Comparison of ENCODE assay signal across 29 cellular contexts in the genomic region with DNA sequence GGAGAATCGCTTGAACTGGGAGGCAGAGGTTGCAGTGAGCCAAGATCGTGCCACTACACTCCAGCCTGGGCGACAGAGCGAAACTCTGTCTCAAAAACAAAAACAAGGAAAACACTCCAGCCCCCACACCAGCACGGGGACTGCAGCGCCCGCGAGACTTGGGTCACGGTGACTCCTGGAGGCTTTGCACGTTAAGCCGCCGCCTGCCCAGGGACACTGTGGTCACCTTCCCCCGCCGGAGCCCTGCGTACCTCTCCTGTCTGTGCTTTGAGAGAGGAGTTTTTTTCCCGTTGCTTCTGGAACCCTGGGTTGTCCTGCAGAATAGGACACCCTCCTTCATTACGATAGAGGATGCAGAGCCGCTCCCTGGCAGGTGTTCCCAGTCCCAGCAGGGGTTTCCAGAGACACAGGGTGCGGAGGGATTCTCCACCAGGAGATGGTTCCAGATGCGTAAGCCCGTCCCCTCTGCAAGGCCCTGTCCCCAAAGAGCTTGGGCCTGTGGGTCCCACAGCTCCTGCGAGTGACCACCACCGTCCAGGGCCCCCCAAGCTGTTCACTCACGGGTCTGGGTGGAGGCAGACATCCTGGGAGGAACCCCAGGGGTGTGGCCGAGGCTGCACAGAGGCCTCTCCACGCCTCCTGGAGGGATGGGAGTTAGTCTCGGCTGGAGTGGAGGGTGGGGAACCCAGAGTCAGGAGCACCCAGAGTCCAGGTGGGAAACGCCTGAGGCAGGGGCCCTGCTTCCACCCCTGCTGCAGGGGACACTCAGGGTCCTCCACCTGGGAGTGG. TPM values are rescaled to one million over a fixed set of nuclear protein-coding genes. Genes with fewer than 3 reads are reported as not detected.
DNase-seq lines count a peak whose midpoint lies in the region; ATAC-seq, FAIRE-seq and TF ChIP-seq lines count a peak whose summit lies in the region.
"Had no signal": no experiment of that assay in that cellular context is flagged by ENCODE, and none has a peak within 500 bp of the region (broad histone marks: within the 10 kb centered on the region; RNA-seq: fewer than 3 reads in every experiment).

No MANE protein-coding gene starts in this region.

- no TSS peak for BruUV-seq in HepG2 (replicated peaks; lab: Mats Ljungman, UMichigan)

- no peak overlapping the region for H2AFZ ChIP-seq in HepG2 (ENCODE audit: low read length)

- FAIRE-seq in HepG2 (lab: Jason Lieb, UNC), result no peak
- no peak for FAIRE-seq in RCC 7860 (lab: Jason Lieb, UNC)
- FAIRE-seq: D721Med, GM12878, H1 had no signal

- POLR2A ChIA-PET in HepG2 (lab: Yijun Ruan, JAX), result no interaction called here

- no peak overlapping the region for H3K4me3 ChIP-seq in H7 (ENCODE audit: insufficient read depth, low read depth, low read length)
- H3K4me3 ChIP-seq in HepG2 (replicated peaks in 1 of 3; ENCODE audit: insufficient read depth in 1 of 3, low read depth in 2 of 3, low read length in 3 of 3), result no peak overlapping the region
- no peak overlapping the region for H3K4me3 ChIP-seq in upper lobe of right lung
- H3K4me3 ChIP-seq: GM12878, SJSA1 had no signal

- H3K27me3 ChIP-seq in H7 (ENCODE audit: control insufficient read depth, insufficient read depth, low read length), result no peaks in the 10 kb centered on the region
- H3K27me3 ChIP-seq in HepG2 (ENCODE audit: control insufficient read depth in 1 of 2, insufficient read depth in 2 of 2, low read length in 2 of 2), result peaks cover 3 to 4% of the 10 kb centered on the region in 2 experiments; a peak in 2 of 5 replicates
- H3K27me3 ChIP-seq in upper lobe of right lung, result no peaks in the 10 kb centered on the region
- H3K27me3 ChIP-seq: BE2C, SJSA1 had no signal

- TF ChIP-seq CTCF in HepG2 (CRISPR knock-in tag; IDR thresholded peaks at IDR 0.05), result no peak
- no peak for TF ChIP-seq CTCF in upper lobe of right lung (IDR thresholded peaks at IDR 0.05)

- H3K9me3 ChIP-seq in HepG2 (ENCODE audit: low read length), result no peaks in the 10 kb centered on the region
- no peaks in the 10 kb centered on the region for H3K9me3 ChIP-seq in upper lobe of right lung
- H3K9me3 ChIP-seq: BE2C, SJSA1 had no signal

- in situ Hi-C loops in HepG2 (cut with HindIII; ENCODE audit: extremely low pct_ligation_motif_present, low pct_unique_long_range_greater_than_20kb), result no loop called here

- intact Hi-C loops in HepG2 (cut with micrococcal nuclease; ENCODE audit: unreplicated experiment), result no loop called here
- intact Hi-C loops in upper lobe of right lung (cut with DNase I), result no loop called here

- TF ChIP-seq RAD21 in HepG2 (CRISPR knock-in tag; IDR thresholded peaks at IDR 0.05), result no peak

- ATAC-seq in HepG2 (peak; percentile 34), upper lobe of right lung (peak; percentile 27)
- ATAC-seq: GM12878, HCT116, PC-3 had no signal

- TF ChIP-seq POLR2A in HepG2 (IDR thresholded peaks at IDR 0.05; ENCODE audit: insufficient read depth in 1 of 2, low read depth in 2 of 2, low read length in 2 of 2), result no peak

- H3K4me1 ChIP-seq in HepG2 (ENCODE audit: insufficient read depth, low read length) (no peaks in the 10 kb centered on the region), upper lobe of right lung (no peaks in the 10 kb centered on the region)
- H3K4me1 ChIP-seq: BE2C, SJSA1 had no signal

- H3K9ac ChIP-seq in HepG2 (ENCODE audit: insufficient read depth, low read depth, low read length), result no peak overlapping the region

- no peak overlapping the region for H3K4me2 ChIP-seq in HepG2 (ENCODE audit: low read depth, low read length)

- no peaks in the 10 kb centered on the region for H4K20me1 ChIP-seq in HepG2 (ENCODE audit: insufficient read depth, low read length)

- H3K79me2 ChIP-seq in HepG2 (ENCODE audit: insufficient read depth, low read length), result no peaks in the 10 kb centered on the region

- CTCF ChIA-PET in HepG2 (lab: Yijun Ruan, JAX; ENCODE audit: low intra/inter-chr PET ratio, low total read pairs), result no interaction called here

- H3K36me3 ChIP-seq in H7 (replicated peaks; ENCODE audit: control insufficient read depth, insufficient read depth, low read length) (no peaks in the 10 kb centered on the region), HepG2 (replicated peaks in 1 of 2; ENCODE audit: control insufficient read depth in 1 of 2, insufficient read depth in 2 of 2, low read length in 2 of 2) (no peaks in the 10 kb centered on the region), upper lobe of right lung (no peaks in the 10 kb centered on the region)
- H3K36me3 ChIP-seq: BE2C, SJSA1 had no signal

- DNase-seq in NCI-H146 (lab: John Stamatoyannopoulos, UW) (peak; percentile 31), NCI-H146 treated with DMSO at 0.1 percent for 48 hours (lab: John Stamatoyannopoulos, UW; ENCODE audit: unreplicated experiment) (no peak), H7 (peak; percentile 49), HepG2 (ENCODE audit: low spot score) (no peak), upper lobe of right lung (no peak), cerebellar nuclear complex (lab: John Stamatoyannopoulos, UW) (no peak), RCC 7860 (ENCODE audit: low spot score) (no peak)
- DNase-seq: 8988T; ACHN; BE2C; DMS79; EL; GDM1; KBM-7; NCI-H1105 treated with DMSO at 0.1 percent for 48 hours; NCI-H1694; NCI-H2029 treated with DMSO at 0.1 percent for 48 hours; NCI-H510A treated with DMSO at 0.1 percent for 48 hours; NK-92 treated with Interleukin-12 subunit alpha and Interleukin-12 subunit beta, amount 100 ng/mL, for 24 hours; PC-3; Right ventricle myocardium superior; RPMI8226 had no signal

- WGBS in HepG2 (ENCODE audit: low lambda C conversion rate), result 57% methylated on average over 16 of the region's 28 CpGs

- TF ChIP-seq EP300 in HepG2 (IDR thresholded peaks at IDR 0.05; ENCODE audit: low read depth in 2 of 2, low read length in 2 of 2), result no peak
- no peak for TF ChIP-seq EP300 in HepG2 (CRISPR knock-in tag; IDR thresholded peaks at IDR 0.05; ENCODE audit: borderline replicate concordance)

- H3K27ac ChIP-seq in HepG2 (ENCODE audit: extremely low read length, insufficient read depth, low read length) (no peak overlapping the region), upper lobe of right lung (no peak overlapping the region)
- H3K27ac ChIP-seq: SJSA1 had no signal

TF ChIP-seq in HepG2, 621 proteins besides CTCF, POLR2A, EP300 and RAD21 (continues in another document):
- no peak for TF ChIP-seq SOX6 (IDR thresholded peaks at IDR 0.05)
- no peak for TF ChIP-seq SOX6 (CRISPR knock-in tag; IDR thresholded peaks at IDR 0.05)
- no peak for TF ChIP-seq ELF4 (CRISPR knock-in tag; IDR thresholded peaks at IDR 0.05; ENCODE audit: borderline replicate concordance)
- TF ChIP-seq ZSCAN31 (CRISPR knock-in tag; IDR thresholded peaks at IDR 0.05; ENCODE audit: low read depth), result no peak

RNA-seq across cellular contexts. Expression of a gene that starts 42.8 kb away (rescaled TPM):
- 125 and 140 TPM in 2 replicates for total RNA-seq in H7 (2014; rRNA removed; shearing (Covaris generic))
- total RNA-seq in HepG2 (2016; rRNA removed; fragmentation: Illumina TruSeq; extraction: Trizol) (41.9 and 66.9 TPM in 2 replicates), upper lobe of right lung (78.2 TPM)
- total RNA-seq in HepG2 (2016; cell fraction: cytosol; rRNA removed; fragmentation: Illumina TruSeq; extraction: Trizol; ENCODE audit: low read depth), result 18.8 and 21.5 TPM in 2 replicates
- 44.6 and 65.2 TPM in 2 replicates for total RNA-seq in HepG2 (2016; cell fraction: insoluble cytoplasmic fraction; rRNA removed; fragmentation: Illumina TruSeq; extraction: Trizol)
- total RNA-seq in HepG2 (2016; cell fraction: membrane; rRNA removed; fragmentation: Illumina TruSeq; extraction: Trizol), result 20.5 and 26.2 TPM in 2 replicates
- total RNA-seq in HepG2 (2016; cell fraction: nucleus; rRNA removed; fragmentation: Illumina TruSeq; extraction: Trizol), result 38.7 and 47.0 TPM in 2 replicates
- 34.3 and 39.2 TPM in 2 replicates for polyA plus RNA-seq in HepG2 (2011; rRNA removed)
- polyA plus RNA-seq in HepG2 (2011; cell fraction: cytosol; rRNA removed), result 40.7 and 105 TPM in 2 replicates
- polyA plus RNA-seq in HepG2 (2011; cell fraction: nucleus; rRNA removed), result 81.3 and 103 TPM in 2 replicates
- 23.8 and 33.4 TPM in 2 replicates for polyA plus RNA-seq in HepG2 (2012)
- 23.8 and 28.5 TPM in 2 replicates for polyA plus RNA-seq in HepG2 (2016; cell fraction: cytosol; fragmentation: Illumina TruSeq; extraction: Trizol; ENCODE audit: low read depth)
- 44.9 and 52.6 TPM in 2 replicates for polyA plus RNA-seq in HepG2 (2016; cell fraction: insoluble cytoplasmic fraction; fragmentation: Illumina TruSeq; extraction: Trizol; ENCODE audit: low read depth)
- 17.9 and 21.2 TPM in 2 replicates for polyA plus RNA-seq in HepG2 (2016; cell fraction: membrane; fragmentation: Illumina TruSeq; extraction: Trizol; ENCODE audit: low read depth)
- polyA plus RNA-seq in HepG2 (2016; cell fraction: nucleus; fragmentation: Illumina TruSeq; extraction: Trizol; ENCODE audit: insufficient read depth, low read depth), result 72.2 and 84.5 TPM in 2 replicates
- 40.5 and 74.3 TPM in 2 replicates for polyA minus RNA-seq in HepG2 (2011; rRNA and poly(A)+ RNA removed; ENCODE audit: low replicate concordance)
- 34.4 and 46.1 TPM in 2 replicates for polyA minus RNA-seq in HepG2 (2011; cell fraction: cytosol; rRNA and poly(A)+ RNA removed)
- polyA minus RNA-seq in HepG2 (2011; cell fraction: nucleus; rRNA and poly(A)+ RNA removed), result 8.9 and 9.0 TPM in 2 replicates

RNA-seq across cellular contexts. Expression of a gene that starts 55.2 kb away (rescaled TPM):
- total RNA-seq in H7 (2014; rRNA removed; shearing (Covaris generic)), result 12.4 and 20.2 TPM in 2 replicates
- total RNA-seq in HepG2 (2016; rRNA removed; fragmentation: Illumina TruSeq; extraction: Trizol) (4.3 and 9.9 TPM in 2 replicates), upper lobe of right lung (not detected)
- 15.0 and 18.4 TPM in 2 replicates for total RNA-seq in HepG2 (2016; cell fraction: cytosol; rRNA removed; fragmentation: Illumina TruSeq; extraction: Trizol; ENCODE audit: low read depth)
- total RNA-seq in HepG2 (2016; cell fraction: insoluble cytoplasmic fraction; rRNA removed; fragmentation: Illumina TruSeq; extraction: Trizol), result 5.2 and 11.1 TPM in 2 replicates
- 27.1 and 33.2 TPM in 2 replicates for total RNA-seq in HepG2 (2016; cell fraction: membrane; rRNA removed; fragmentation: Illumina TruSeq; extraction: Trizol)
- total RNA-seq in HepG2 (2016; cell fraction: nucleus; rRNA removed; fragmentation: Illumina TruSeq; extraction: Trizol), result 3.7 and 6.5 TPM in 2 replicates
- polyA plus RNA-seq in HepG2 (2011; rRNA removed), result 6.0 and 11.1 TPM in 2 replicates
- 7.3 and 14.1 TPM in 2 replicates for polyA plus RNA-seq in HepG2 (2011; cell fraction: cytosol; rRNA removed)
- 17.9 and 19.5 TPM in 2 replicates for polyA plus RNA-seq in HepG2 (2011; cell fraction: nucleus; rRNA removed)
- polyA plus RNA-seq in HepG2 (2012), result 6.4 and 6.8 TPM in 2 replicates
- 17.9 and 19.1 TPM in 2 replicates for polyA plus RNA-seq in HepG2 (2016; cell fraction: cytosol; fragmentation: Illumina TruSeq; extraction: Trizol; ENCODE audit: low read depth)
- 7.9 and 11.2 TPM in 2 replicates for polyA plus RNA-seq in HepG2 (2016; cell fraction: insoluble cytoplasmic fraction; fragmentation: Illumina TruSeq; extraction: Trizol; ENCODE audit: low read depth)
- 27.7 and 33.0 TPM in 2 replicates for polyA plus RNA-seq in HepG2 (2016; cell fraction: membrane; fragmentation: Illumina TruSeq; extraction: Trizol; ENCODE audit: low read depth)
- 11.7 and 13.4 TPM in 2 replicates for polyA plus RNA-seq in HepG2 (2016; cell fraction: nucleus; fragmentation: Illumina TruSeq; extraction: Trizol; ENCODE audit: insufficient read depth, low read depth)
- polyA minus RNA-seq in HepG2 (2011; rRNA and poly(A)+ RNA removed; ENCODE audit: low replicate concordance), result 0.28 and 20.0 TPM in 2 replicates
- 23.0 and 23.8 TPM in 2 replicates for polyA minus RNA-seq in HepG2 (2011; cell fraction: cytosol; rRNA and poly(A)+ RNA removed)
- polyA minus RNA-seq in HepG2 (2011; cell fraction: nucleus; rRNA and poly(A)+ RNA removed), result 2.8 and 4.2 TPM in 2 replicates
- total RNA-seq: GM12878, LHCN-M2, MCF 10A, PC-3, Right ventricle myocardium superior, SJSA1 had no signal
- polyA plus RNA-seq: GM12878 had no signal

Comparison
In these comparisons a context has a peak if more than half of its experiments do, and no peak if none do; other contexts are left out.
1. DNase-seq: peak in NCI-H146 (single experiment) and H7 (single experiment); none in NCI-H146 treated with DMSO at 0.1 percent for 48 hours (single experiment), HepG2 (single experiment), upper lobe of right lung (single experiment), cerebellar nuclear complex (0 of 2) and RCC 7860 (single experiment).